9 cellular contexts compared by ENCODE assay signal in the genomic region with DNA sequence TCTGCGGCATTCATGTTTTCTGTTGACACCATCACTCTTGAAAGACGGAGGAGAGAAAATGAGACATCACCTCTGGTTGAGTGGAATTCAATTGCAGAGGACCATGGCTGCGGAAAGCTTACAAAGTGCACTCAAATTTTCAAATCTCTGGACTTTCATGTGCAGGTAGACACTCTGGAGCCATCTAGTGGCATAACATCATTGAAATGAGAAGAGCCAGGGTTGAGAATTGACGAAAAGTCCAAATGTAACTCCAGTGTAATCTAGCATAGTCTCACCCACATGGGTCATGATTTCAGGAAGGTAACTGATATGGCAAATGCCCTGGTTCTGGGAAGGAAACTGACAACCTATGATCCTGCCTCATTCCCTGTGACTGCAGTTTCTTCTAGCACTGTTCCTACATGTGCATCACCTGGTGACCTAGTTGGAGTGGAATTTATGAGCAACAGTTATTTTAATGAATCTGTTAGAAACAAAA.
DNase-seq lines count a peak whose midpoint lies in the region; ATAC-seq and TF ChIP-seq lines count a peak whose summit lies in the region.
"Had no signal": no experiment of that assay in that cellular context is flagged by ENCODE, and none has a peak within 500 bp of the region (broad histone marks: within the 10 kb centered on the region; RNA-seq: fewer than 3 reads in every experiment).

No MANE protein-coding gene starts in this region.

- ATAC-seq in heart right ventricle (peak in 1 of 8 donors; percentile 27), T-helper 17 cell (no peak), T-cell (replicated peaks in 1 of 4) (no peak)

- intact Hi-C loops in heart right ventricle (cut with DNase I) = loop anchor here in 1 of 10 donors (5.0 kb wide), 1 partner anchor 1632 kb away; no protein-coding TSS in a partner anchor
- intact Hi-C loops in cardiac septum (cut with DNase I) = no loop called here
- intact Hi-C loops in mammary epithelial cell (cut with micrococcal nuclease) = loop anchor here (1.0 kb wide), 2 partner anchors 57 to 170 kb away; no protein-coding TSS in a partner anchor

- H3K4me1 Mint-ChIP-seq in nephron progenitor cell (peaks cover 4% of the 10 kb centered on the region), T-helper 17 cell (no peaks in the 10 kb centered on the region), T-cell (no peaks in the 10 kb centered on the region)
- H3K4me1 Mint-ChIP-seq: activated naive CD8-positive, alpha-beta T cell treated with anti-CD3 and anti-CD28 coated beads, Interleukin-2, amount 10 ng/mL, durations not matched to agents 7 days and 5 days had no signal

- no peaks in the 10 kb centered on the region for H3K4me1 ChIP-seq in heart right ventricle
- peaks cover 22% of the 10 kb centered on the region for H3K4me1 ChIP-seq in mammary epithelial cell (ENCODE audit: insufficient read depth, low read length)

- no peaks in the 10 kb centered on the region for H3K79me2 ChIP-seq in mammary epithelial cell (ENCODE audit: insufficient read depth, low read length)

- H3K4me3 ChIP-seq in heart right ventricle = no peak overlapping the region
- H3K4me3 ChIP-seq in mammary epithelial cell (replicated peaks in 1 of 3; ENCODE audit: insufficient read depth in 1 of 3, low read depth in 2 of 3, low read length in 3 of 3) = no peak overlapping the region

- H3K27me3 Mint-ChIP-seq in nephron progenitor cell (ENCODE audit: low read depth, poor library complexity) (peaks cover 11% of the 10 kb centered on the region), T-helper 17 cell (no peaks in the 10 kb centered on the region), T-cell (no peaks in the 10 kb centered on the region)
- H3K27me3 Mint-ChIP-seq: activated naive CD8-positive, alpha-beta T cell treated with anti-CD3 and anti-CD28 coated beads, Interleukin-2, amount 10 ng/mL, durations not matched to agents 7 days and 5 days had no signal

- H3K27ac Mint-ChIP-seq in nephron progenitor cell = no peak overlapping the region
- no peak overlapping the region for H3K27ac Mint-ChIP-seq in T-helper 17 cell
- no peak overlapping the region for H3K27ac Mint-ChIP-seq in T-cell
- H3K27ac Mint-ChIP-seq: activated naive CD8-positive, alpha-beta T cell treated with anti-CD3 and anti-CD28 coated beads, Interleukin-2, amount 10 ng/mL, durations not matched to agents 7 days and 5 days had no signal

- H3K9me3 ChIP-seq in heart right ventricle (no peaks in the 10 kb centered on the region), mammary epithelial cell (replicated peaks; ENCODE audit: insufficient read depth, low read length) (no peaks in the 10 kb centered on the region), T-helper 17 cell (ENCODE audit: control insufficient read depth, low read length, poor library complexity, severe bottlenecking) (no peaks in the 10 kb centered on the region)

- BruUV-seq in mammary epithelial cell (replicated peaks; lab: Mats Ljungman, UMichigan) = no TSS peak

- H3K27me3 ChIP-seq in heart right ventricle = peaks cover 0 to 2% (median 0%) of the 10 kb centered on the region in 7 donors
- no peaks in the 10 kb centered on the region for H3K27me3 ChIP-seq in mammary epithelial cell (ENCODE audit: insufficient read depth, low read length)

- H3K4me2 ChIP-seq in mammary epithelial cell (ENCODE audit: insufficient read depth, low read depth, low read length) = peak overlapping the region; percentile 21

- H3K36me3 ChIP-seq in heart right ventricle (no peaks in the 10 kb centered on the region), mammary epithelial cell (ENCODE audit: insufficient read depth, low read length) (no peaks in the 10 kb centered on the region)

- H4K20me1 ChIP-seq in mammary epithelial cell (ENCODE audit: insufficient read depth, low read length) = no peaks in the 10 kb centered on the region

- no peak overlapping the region for H3K9ac ChIP-seq in mammary epithelial cell (ENCODE audit: insufficient read depth, low read length)

- H3K27ac ChIP-seq in heart right ventricle = no peak overlapping the region
- H3K27ac ChIP-seq in mammary epithelial cell (ENCODE audit: insufficient read depth, low read depth, low read length) = peak overlapping the region; percentile 45
- no peak overlapping the region for H3K27ac ChIP-seq in substantia nigra (ENCODE audit: low read depth, low read length, poor library complexity, severe bottlenecking)

- H3K36me3 Mint-ChIP-seq in nephron progenitor cell (ENCODE audit: low read depth) (no peaks in the 10 kb centered on the region), T-helper 17 cell (ENCODE audit: low read depth) (no peaks in the 10 kb centered on the region), T-cell (no peaks in the 10 kb centered on the region)
- H3K36me3 Mint-ChIP-seq: activated naive CD8-positive, alpha-beta T cell treated with anti-CD3 and anti-CD28 coated beads, Interleukin-2, amount 10 ng/mL, durations not matched to agents 7 days and 5 days had no signal

- POLR2A ChIA-PET in T-cell (lab: Charles Lee) = no interaction called here

- DNase-seq in heart right ventricle (no peak), cardiac septum (ENCODE audit: low spot score) (no peak), NCI-H1694 (lab: John Stamatoyannopoulos, UW) (peak; percentile 5), mammary epithelial cell (peak; percentile 92), nephron progenitor cell (no peak), substantia nigra (lab: John Stamatoyannopoulos, UW) (no peak), T-helper 17 cell (no peak), T-cell (no peak)
- DNase-seq: activated naive CD8-positive, alpha-beta T cell treated with anti-CD3 and anti-CD28 coated beads, Interleukin-2, amount 10 ng/mL, durations not matched to agents 7 days and 5 days had no signal

- H3K4me3 Mint-ChIP-seq in nephron progenitor cell (no peak overlapping the region), T-helper 17 cell (no peak overlapping the region), T-cell (no peak overlapping the region)
- H3K4me3 Mint-ChIP-seq: activated naive CD8-positive, alpha-beta T cell treated with anti-CD3 and anti-CD28 coated beads, Interleukin-2, amount 10 ng/mL, durations not matched to agents 7 days and 5 days had no signal

- peak in 7 of 9 donors; percentile 23 to 48 (median 33) for TF ChIP-seq CTCF in heart right ventricle (IDR thresholded peaks at IDR 0.05)
- TF ChIP-seq CTCF in mammary epithelial cell (conservative IDR thresholded peaks at IDR 0.05 in 1 of 2, IDR thresholded peaks at IDR 0.05 in 1 of 2; ENCODE audit: extremely low read depth in 1 of 2, insufficient read depth in 1 of 2, low read depth in 1 of 2, low read length in 2 of 2) = peak; percentile 78 to 82
- peak; percentile 55 for TF ChIP-seq CTCF in nephron progenitor cell (IDR thresholded peaks at IDR 0.05)

- H2AFZ ChIP-seq in mammary epithelial cell (ENCODE audit: low read depth, low read length) = peak overlapping the region; percentile 55

- 36 to 39% methylated on average over 4 of the region's 4 CpGs for WGBS in heart right ventricle, 2 donors
- 25% methylated on average over 4 of the region's 4 CpGs for WGBS in mammary epithelial cell (ENCODE audit: low coverage, missing lambda C conversion rate)

- dilution Hi-C loops in mammary epithelial cell (cut with HindIII; ENCODE audit: low sequenced_read_pairs) = no loop called here

- in situ Hi-C loops in mammary epithelial cell (cut with MboI; ENCODE audit: low sequenced_read_pairs in 2 of 2) = loop anchor here in 1 of 2 donors (5.0 to 25.0 kb wide), 2 partner anchors 57 to 167 kb away; no protein-coding TSS in a partner anchor

- H3K9me3 Mint-ChIP-seq in nephron progenitor cell (no peaks in the 10 kb centered on the region), T-cell (peaks cover 0 to 14% (median 7%) of the 10 kb centered on the region in 3 donors)
- H3K9me3 Mint-ChIP-seq: activated naive CD8-positive, alpha-beta T cell treated with anti-CD3 and anti-CD28 coated beads, Interleukin-2, amount 10 ng/mL, durations not matched to agents 7 days and 5 days had no signal

- CTCF ChIA-PET in mammary epithelial cell (lab: Charles Lee; ENCODE audit: low non-redundant PET) (interaction anchor here (0.7 to 0.8 kb wide), 2 partner anchors 68 to 262 kb away, joined by 3 to 4 read pairs; no protein-coding TSS in a partner anchor), T-cell (lab: Charles Lee) (no interaction called here)

Comparison
In these comparisons a context has a peak if more than half of its experiments do, and no peak if none do; other contexts are left out.
1. DNase-seq: peak in NCI-H1694 (single experiment) and mammary epithelial cell (single experiment); none in heart right ventricle (0 of 2), cardiac septum (single experiment), nephron progenitor cell (single experiment), substantia nigra (0 of 49), T-helper 17 cell (0 of 3) and T-cell (0 of 34).
2. Peak in every context shown above with its lines, with median percentiles within 50 percentile points of each other: CTCF ChIP-seq.